In the genomic region with DNA sequence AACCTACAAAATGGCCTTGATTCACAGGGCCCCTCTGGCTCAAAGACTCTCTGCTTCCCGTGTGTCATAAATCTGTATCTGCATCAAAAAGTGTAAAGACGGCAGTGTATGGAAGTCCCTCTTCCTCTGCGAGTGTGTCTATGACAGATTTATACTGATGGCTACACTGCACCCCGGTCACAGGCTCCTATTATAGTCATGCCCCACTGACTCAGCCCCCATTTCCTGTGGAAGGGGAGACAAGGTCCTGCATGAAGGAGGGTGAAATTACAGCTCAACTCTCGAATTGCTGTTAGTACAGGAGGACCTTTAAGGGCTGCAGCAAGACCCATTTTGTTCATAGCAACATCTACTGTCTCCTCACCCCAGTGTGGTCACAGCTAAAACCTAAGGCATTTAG, we compare ENCODE assay signal across 12 cellular contexts.
DNase-seq lines count a peak whose midpoint lies in the region; ATAC-seq and TF ChIP-seq lines count a peak whose summit lies in the region.
"Had no signal": no experiment of that assay in that cellular context is flagged by ENCODE, and none has a peak within 500 bp of the region (broad histone marks: within the 10 kb centered on the region; RNA-seq: fewer than 3 reads in every experiment).

No MANE protein-coding gene starts in this region.

- H3K9me3 ChIP-seq in SK-N-SH = no peaks in the 10 kb centered on the region

- peaks cover 89% of the 10 kb centered on the region for H3F3A ChIP-seq in SK-N-SH (replicated peaks; ENCODE audit: insufficient read depth)

- no peaks in the 10 kb centered on the region for H3K27me3 ChIP-seq in SK-N-SH (ENCODE audit: insufficient read depth)

- H2AFZ ChIP-seq in SK-N-SH (ENCODE audit: low read depth) = no peak overlapping the region

- H3K27ac Mint-ChIP-seq in activated naive CD4-positive, alpha-beta T cell treated with anti-CD3 and anti-CD28 coated beads, Interleukin-2, amount 50 U/mL, for 72 hours = no peak overlapping the region
- H3K27ac Mint-ChIP-seq in activated naive CD4-positive, alpha-beta T cell treated with anti-CD3 and anti-CD28 coated beads, Interleukin-2, amount 10 ng/mL, durations not matched to agents 7 days and 5 days = no peak overlapping the region
- peak overlapping the region; percentile 70 for H3K27ac Mint-ChIP-seq in type B pancreatic cell
- H3K27ac Mint-ChIP-seq: T-helper 1 cell treated with Interleukin-12 subunit alpha and Interleukin-12 subunit beta and Interleukin-4 antibody, amounts not matched to agents 30 μg/mL and 1 μg/mL, for 36 hours had no signal

- peak overlapping the region; percentile 79 for H3K4me2 ChIP-seq in SK-N-SH

- peaks cover 22% of the 10 kb centered on the region for H3K27me3 Mint-ChIP-seq in activated naive CD4-positive, alpha-beta T cell treated with anti-CD3 and anti-CD28 coated beads, Interleukin-2, amount 10 ng/mL, durations not matched to agents 7 days and 5 days
- no peaks in the 10 kb centered on the region for H3K27me3 Mint-ChIP-seq in type B pancreatic cell

- no peak overlapping the region for H3K4me3 Mint-ChIP-seq in activated naive CD4-positive, alpha-beta T cell treated with anti-CD3 and anti-CD28 coated beads, Interleukin-2, amount 10 ng/mL, durations not matched to agents 7 days and 5 days
- peak overlapping the region; percentile 68 for H3K4me3 Mint-ChIP-seq in type B pancreatic cell
- H3K4me3 Mint-ChIP-seq: T-helper 1 cell treated with Interleukin-12 subunit alpha and Interleukin-12 subunit beta and Interleukin-4 antibody, amounts not matched to agents 30 μg/mL and 1 μg/mL, for 36 hours had no signal

- H4K20me1 ChIP-seq in SK-N-SH (ENCODE audit: insufficient read depth) = peaks cover 54% of the 10 kb centered on the region; the same call in 1 of the 2 replicates

- CTCF ChIA-PET in activated naive CD4-positive, alpha-beta T cell treated with anti-CD3 and anti-CD28 coated beads, Interleukin-2, amount 10 ng/mL, durations not matched to agents 7 days and 5 days (lab: Charles Lee) = no interaction called here
- CTCF ChIA-PET in SK-N-SH (lab: Yijun Ruan, JAX) = no interaction called here

- H3K4me1 Mint-ChIP-seq in activated naive CD4-positive, alpha-beta T cell treated with anti-CD3 and anti-CD28 coated beads, Interleukin-2, amount 10 ng/mL, durations not matched to agents 7 days and 5 days = no peaks in the 10 kb centered on the region
- H3K4me1 Mint-ChIP-seq in type B pancreatic cell (ENCODE audit: unreplicated experiment) = peaks cover 78% of the 10 kb centered on the region

- H3K9ac ChIP-seq in SK-N-SH = peak overlapping the region; percentile 90

- no peaks in the 10 kb centered on the region for H3K9me3 Mint-ChIP-seq in activated naive CD4-positive, alpha-beta T cell treated with anti-CD3 and anti-CD28 coated beads, Interleukin-2, amount 50 U/mL, for 72 hours
- no peaks in the 10 kb centered on the region for H3K9me3 Mint-ChIP-seq in activated naive CD4-positive, alpha-beta T cell treated with anti-CD3 and anti-CD28 coated beads, Interleukin-2, amount 10 ng/mL, durations not matched to agents 7 days and 5 days
- no peaks in the 10 kb centered on the region for H3K9me3 Mint-ChIP-seq in type B pancreatic cell
- H3K9me3 Mint-ChIP-seq: T-helper 1 cell treated with Interleukin-12 subunit alpha and Interleukin-12 subunit beta and Interleukin-4 antibody, amounts not matched to agents 30 μg/mL and 1 μg/mL, for 36 hours had no signal

- 4% methylated on average over 5 of the region's 5 CpGs for WGBS in SK-N-SH (ENCODE audit: low lambda C conversion rate)

- peak; percentile 41 to 43 for ATAC-seq in activated naive CD4-positive, alpha-beta T cell treated with anti-CD3 and anti-CD28 coated beads, Interleukin-2, amount 50 U/mL, for 72 hours
- no peak for ATAC-seq in GM21529 (IDR thresholded peaks at IDR 0.05; ENCODE audit: unreplicated experiment)

- TF ChIP-seq RAD21 in SK-N-SH (IDR thresholded peaks at IDR 0.05; ENCODE audit: low read length) = no peak

- no peak for TF ChIP-seq CTCF in SK-N-SH (IDR thresholded peaks at IDR 0.05)
- no peak for TF ChIP-seq CTCF in type B pancreatic cell (conservative IDR thresholded peaks at IDR 0.05)

- H3K79me2 ChIP-seq in SK-N-SH (ENCODE audit: insufficient read depth) = peaks cover 84% of the 10 kb centered on the region

- peak in 1 of 2 experiments; percentile 88; a peak in 1 of 4 replicates for TF ChIP-seq EP300 in SK-N-SH (IDR thresholded peaks at IDR 0.05; ENCODE audit: borderline replicate concordance in 1 of 2, low read depth in 1 of 2, low read length in 1 of 2)

- no peak for DNase-seq in activated naive CD4-positive, alpha-beta T cell treated with anti-CD3 and anti-CD28 coated beads, Interleukin-2, amount 50 U/mL, for 72 hours (ENCODE audit: low spot score in 2 of 2)
- DNase-seq in activated naive CD4-positive, alpha-beta T cell treated with anti-CD3 and anti-CD28 coated beads, Interleukin-2, amount 10 ng/mL, durations not matched to agents 7 days and 5 days = no peak
- no peak for DNase-seq in SK-N-SH
- peak; percentile 65 for DNase-seq in glomerular visceral epithelial cell (ENCODE audit: extremely low spot score)
- DNase-seq in type B pancreatic cell (ENCODE audit: extremely low spot score, unreplicated experiment) = no peak
- DNase-seq in NCI-H1436 (lab: John Stamatoyannopoulos, UW) = no peak
- no peak for DNase-seq in iPS-NIHi11 (ENCODE audit: low spot score)
- DNase-seq: activated effector memory CD4-positive, alpha-beta T cell treated with Interleukin-2 at 50 U/mL for 16 hours; NCI-H146; occipital lobe had no signal

- peak overlapping the region; percentile 90 to 100; a peak in 3 of 4 replicates for H3K27ac ChIP-seq in SK-N-SH (ENCODE audit: low read depth in 2 of 2, low read length in 1 of 2)

- POLR2A ChIA-PET in SK-N-SH (lab: Yijun Ruan, JAX) = no interaction called here

- no peaks in the 10 kb centered on the region for H3K9me2 ChIP-seq in SK-N-SH

- H3K36me3 ChIP-seq in SK-N-SH (replicated peaks in 1 of 2; ENCODE audit: control insufficient read depth in 1 of 2, insufficient read depth in 2 of 2, low read length in 1 of 2) = peaks cover 0 to 14% of the 10 kb centered on the region in 2 experiments

- no peaks in the 10 kb centered on the region for H3K36me3 Mint-ChIP-seq in activated naive CD4-positive, alpha-beta T cell treated with anti-CD3 and anti-CD28 coated beads, Interleukin-2, amount 50 U/mL, for 72 hours
- H3K36me3 Mint-ChIP-seq in activated naive CD4-positive, alpha-beta T cell treated with anti-CD3 and anti-CD28 coated beads, Interleukin-2, amount 10 ng/mL, durations not matched to agents 7 days and 5 days = no peaks in the 10 kb centered on the region
- peaks cover 14% of the 10 kb centered on the region for H3K36me3 Mint-ChIP-seq in type B pancreatic cell

- peaks cover 4 to 89% of the 10 kb centered on the region in 2 experiments for H3K4me1 ChIP-seq in SK-N-SH (ENCODE audit: control insufficient read depth in 1 of 2, insufficient read depth in 2 of 2, low read depth in 1 of 2, low read length in 1 of 2)

- H3K4me3 ChIP-seq in SK-N-SH (ENCODE audit: low read depth in 2 of 2, low read length in 1 of 2) = peak overlapping the region; percentile 2 to 57; a peak in 3 of 4 replicates

TF ChIP-seq in SK-N-SH, 30 proteins besides CTCF, POLR2A, EP300 and RAD21 (continues in another document):
- TF ChIP-seq, protein P1, sequence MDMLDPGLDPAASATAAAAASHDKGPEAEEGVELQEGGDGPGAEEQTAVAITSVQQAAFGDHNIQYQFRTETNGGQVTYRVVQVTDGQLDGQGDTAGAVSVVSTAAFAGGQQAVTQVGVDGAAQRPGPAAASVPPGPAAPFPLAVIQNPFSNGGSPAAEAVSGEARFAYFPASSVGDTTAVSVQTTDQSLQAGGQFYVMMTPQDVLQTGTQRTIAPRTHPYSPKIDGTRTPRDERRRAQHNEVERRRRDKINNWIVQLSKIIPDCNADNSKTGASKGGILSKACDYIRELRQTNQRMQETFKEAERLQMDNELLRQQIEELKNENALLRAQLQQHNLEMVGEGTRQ (IDR thresholded peaks at IDR 0.05; ENCODE audit: borderline replicate concordance, low read depth, low read length) = no peak
- no peak for TF ChIP-seq CHD2 (IDR thresholded peaks at IDR 0.05; ENCODE audit: low read length, partially characterized antibody)
- TF ChIP-seq ELF1 (IDR thresholded peaks at IDR 0.05) = no peak
- TF ChIP-seq RFX5 (IDR thresholded peaks at IDR 0.05; ENCODE audit: low read length) = no peak
- TF ChIP-seq MEF2A (IDR thresholded peaks at IDR 0.05; ENCODE audit: borderline replicate concordance, low read depth) = peak; percentile 81; the same call in 1 of the 2 replicates
- peak; percentile 69; the same call in 1 of the 2 replicates for TF ChIP-seq NFIC (IDR thresholded peaks at IDR 0.05; ENCODE audit: borderline replicate concordance)
- TF ChIP-seq MXI1 (IDR thresholded peaks at IDR 0.05; ENCODE audit: low read depth, low read length) = no peak
- no peak for TF ChIP-seq FOXJ3 (CRISPR knock-in tag; IDR thresholded peaks at IDR 0.05)
- no peak; the same call in 1 of the 2 replicates for TF ChIP-seq FOXM1 (IDR thresholded peaks at IDR 0.05; ENCODE audit: low read depth)
- no peak for TF ChIP-seq GABPA (IDR thresholded peaks at IDR 0.05; ENCODE audit: low read depth)
- no peak for TF ChIP-seq USF1 (IDR thresholded peaks at IDR 0.05; ENCODE audit: borderline replicate concordance, low read depth)
- TF ChIP-seq, protein P2, sequence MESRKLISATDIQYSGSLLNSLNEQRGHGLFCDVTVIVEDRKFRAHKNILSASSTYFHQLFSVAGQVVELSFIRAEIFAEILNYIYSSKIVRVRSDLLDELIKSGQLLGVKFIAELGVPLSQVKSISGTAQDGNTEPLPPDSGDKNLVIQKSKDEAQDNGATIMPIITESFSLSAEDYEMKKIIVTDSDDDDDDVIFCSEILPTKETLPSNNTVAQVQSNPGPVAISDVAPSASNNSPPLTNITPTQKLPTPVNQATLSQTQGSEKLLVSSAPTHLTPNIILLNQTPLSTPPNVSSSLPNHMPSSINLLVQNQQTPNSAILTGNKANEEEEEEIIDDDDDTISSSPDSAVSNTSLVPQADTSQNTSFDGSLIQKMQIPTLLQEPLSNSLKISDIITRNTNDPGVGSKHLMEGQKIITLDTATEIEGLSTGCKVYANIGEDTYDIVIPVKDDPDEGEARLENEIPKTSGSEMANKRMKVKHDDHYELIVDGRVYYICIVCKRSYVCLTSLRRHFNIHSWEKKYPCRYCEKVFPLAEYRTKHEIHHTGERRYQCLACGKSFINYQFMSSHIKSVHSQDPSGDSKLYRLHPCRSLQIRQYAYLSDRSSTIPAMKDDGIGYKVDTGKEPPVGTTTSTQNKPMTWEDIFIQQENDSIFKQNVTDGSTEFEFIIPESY (IDR thresholded peaks at IDR 0.05; ENCODE audit: borderline replicate concordance, low read depth) = no peak
- no peak for TF ChIP-seq YY1 (IDR thresholded peaks at IDR 0.05; ENCODE audit: low read depth)
